1 cellular context compared by ENCODE assay signal in genomic region chr9:27054125-27054524, GRCh38.
TF ChIP-seq lines count a peak whose summit lies in the region.

No MANE protein-coding gene starts in this region.

TF ChIP-seq in GM12878, 131 proteins besides CTCF, POLR2A, EP300 and RAD21:
- TF ChIP-seq ZBTB11 (CRISPR knock-in tag; IDR thresholded peaks at IDR 0.05) (no peak), KAT2A (conservative IDR thresholded peaks at IDR 0.05; ENCODE audit: control insufficient read depth, low read depth, low read length) (no peak), MYC (IDR thresholded peaks at IDR 0.05; ENCODE audit: insufficient read depth, insufficient read length, insufficient replicate concordance, low read length, severe bottlenecking) (no peak), DPF2 (IDR thresholded peaks at IDR 0.05) (no peak), NR2C1 (IDR thresholded peaks at IDR 0.05) (no peak), ZBED1 (IDR thresholded peaks at IDR 0.05; ENCODE audit: borderline replicate concordance) (no peak), NR2F1 (conservative IDR thresholded peaks at IDR 0.05) (no peak), ESRRA (IDR thresholded peaks at IDR 0.05; ENCODE audit: low read length) (no peak), TAF1 (IDR thresholded peaks at IDR 0.05; ENCODE audit: borderline replicate concordance, low read depth, low read length) (no peak), ASH2L (IDR thresholded peaks at IDR 0.05; ENCODE audit: borderline replicate concordance, low read depth) (no peak), SUZ12 (IDR thresholded peaks at IDR 0.05; ENCODE audit: unreplicated experiment) (no peak), IKZF2 (IDR thresholded peaks at IDR 0.05) (no peak), IKZF1 (conservative IDR thresholded peaks at IDR 0.05) (no peak), NRF1 (conservative IDR thresholded peaks at IDR 0.05; ENCODE audit: low read depth, low read length) (no peak), MEF2A (IDR thresholded peaks at IDR 0.05; ENCODE audit: insufficient read depth, low read depth, low read length) (no peak), ZNF217 (IDR thresholded peaks at IDR 0.05) (no peak), NR2C2 (IDR thresholded peaks at IDR 0.05; ENCODE audit: borderline replicate concordance, control insufficient read depth, insufficient read length, low read depth) (no peak)
TF ChIP-seq in GM12878: peak in this region for 0.
